Comparison of ENCODE assay signal across 15 cellular contexts in genomic region chr21:34924194-34924593, GRCh38.
DNase-seq lines count a peak whose midpoint lies in the region; ATAC-seq, FAIRE-seq and TF ChIP-seq lines count a peak whose summit lies in the region.
"Had no signal": no experiment of that assay in that cellular context is flagged by ENCODE, and none has a peak within 500 bp of the region (broad histone marks: within the 10 kb centered on the region; RNA-seq: fewer than 3 reads in every experiment).

No MANE protein-coding gene starts in this region.

- no peaks in the 10 kb centered on the region for H3K9me3 Mint-ChIP-seq in activated naive CD8-positive, alpha-beta T cell (ENCODE audit: low read depth)
- peaks cover 13% of the 10 kb centered on the region for H3K9me3 Mint-ChIP-seq in activated naive CD8-positive, alpha-beta T cell treated with anti-CD3 and anti-CD28 coated beads, Interleukin-2, amount 50 U/mL, for 24 hours
- H3K9me3 Mint-ChIP-seq in CD8-positive, alpha-beta T cell: no peaks in the 10 kb centered on the region
- H3K9me3 Mint-ChIP-seq in stimulated activated memory B cell treated with anti-CD40 and anti-IgM and Interleukin-4, amounts not matched to agents 10 μg/mL and 1 μg/mL and 100 μg/mL, for 72 hours: peaks cover 3% of the 10 kb centered on the region
- H3K9me3 Mint-ChIP-seq in activated T-helper 1 cell treated with anti-CD3 and anti-CD28 coated beads, Interleukin-12 subunit alpha, Interleukin-12 subunit beta, Interleukin-2, Interleukin-4 antibody, amounts not matched to agents 30 ng/mL and 10 ng/mL and 1 ng/mL, durations not matched to agents 14 hours and 24 hours and 36 hours: no peaks in the 10 kb centered on the region

- H3K9me3 ChIP-seq in CD8-positive, alpha-beta T cell (ENCODE audit: low read length): no peaks in the 10 kb centered on the region
- no peaks in the 10 kb centered on the region for H3K9me3 ChIP-seq in K562 (replicated peaks; ENCODE audit: control insufficient read depth, insufficient read depth, low read depth, low read length)
- H3K9me3 ChIP-seq: HAP-1 had no signal

- 22% methylated on average over 3 of the region's 3 CpGs for WGBS in K562 (ENCODE audit: insufficient coverage, low coverage, missing lambda C conversion rate)

- no peaks in the 10 kb centered on the region for H4K20me1 ChIP-seq in K562 (replicated peaks; ENCODE audit: control insufficient read depth, insufficient read depth, low read length)

- TF ChIP-seq RAD21 in K562 (CRISPR knock-in tag; conservative IDR thresholded peaks at IDR 0.05 in 1 of 2, IDR thresholded peaks at IDR 0.05 in 1 of 2): no peak

- H3K79me2 ChIP-seq in K562 (ENCODE audit: control insufficient read depth, insufficient read depth, low read length): no peaks in the 10 kb centered on the region

- H3K27ac Mint-ChIP-seq in activated naive CD8-positive, alpha-beta T cell: peak overlapping the region; percentile 24
- no peak overlapping the region for H3K27ac Mint-ChIP-seq in activated naive CD8-positive, alpha-beta T cell treated with anti-CD3 and anti-CD28 coated beads, Interleukin-2, amount 50 U/mL, for 24 hours
- peak overlapping the region; percentile 32 for H3K27ac Mint-ChIP-seq in CD8-positive, alpha-beta T cell
- H3K27ac Mint-ChIP-seq in stimulated activated memory B cell treated with anti-CD40 and anti-IgM and Interleukin-4, amounts not matched to agents 10 μg/mL and 1 μg/mL and 100 μg/mL, for 72 hours: peak overlapping the region; percentile 84
- no peak overlapping the region for H3K27ac Mint-ChIP-seq in activated T-helper 1 cell treated with anti-CD3 and anti-CD28 coated beads, Interleukin-12 subunit alpha, Interleukin-12 subunit beta, Interleukin-2, Interleukin-4 antibody, amounts not matched to agents 30 ng/mL and 10 ng/mL and 1 ng/mL, durations not matched to agents 14 hours and 24 hours and 36 hours

- H3K27me3 Mint-ChIP-seq in activated naive CD8-positive, alpha-beta T cell: no peaks in the 10 kb centered on the region
- no peaks in the 10 kb centered on the region for H3K27me3 Mint-ChIP-seq in activated naive CD8-positive, alpha-beta T cell treated with anti-CD3 and anti-CD28 coated beads, Interleukin-2, amount 50 U/mL, for 24 hours
- no peaks in the 10 kb centered on the region for H3K27me3 Mint-ChIP-seq in CD8-positive, alpha-beta T cell (ENCODE audit: low read depth)
- no peaks in the 10 kb centered on the region for H3K27me3 Mint-ChIP-seq in stimulated activated memory B cell treated with anti-CD40 and anti-IgM and Interleukin-4, amounts not matched to agents 10 μg/mL and 1 μg/mL and 100 μg/mL, for 72 hours
- no peaks in the 10 kb centered on the region for H3K27me3 Mint-ChIP-seq in activated T-helper 1 cell treated with anti-CD3 and anti-CD28 coated beads, Interleukin-12 subunit alpha, Interleukin-12 subunit beta, Interleukin-2, Interleukin-4 antibody, amounts not matched to agents 30 ng/mL and 10 ng/mL and 1 ng/mL, durations not matched to agents 14 hours and 24 hours and 36 hours (ENCODE audit: insufficient read depth)
- H3K27me3 Mint-ChIP-seq: CD4-positive, CD25-positive, alpha-beta regulatory T cell had no signal

- TF ChIP-seq CTCF in CD8-positive, alpha-beta T cell (IDR thresholded peaks at IDR 0.05): no peak
- TF ChIP-seq CTCF in K562 (IDR thresholded peaks at IDR 0.05 in 2 of 3, conservative IDR thresholded peaks at IDR 0.05 in 1 of 3; ENCODE audit: insufficient read depth in 2 of 3, low read depth in 1 of 3, low read length in 3 of 3): no peak

- no TSS peak for BruUV-seq in K562 (replicated peaks; lab: Mats Ljungman, UMichigan)

- no peak overlapping the region for H3K27ac ChIP-seq in CD8-positive, alpha-beta T cell (ENCODE audit: low read depth, low read length)
- H3K27ac ChIP-seq in K562 (ENCODE audit: extremely low read depth, low read depth, low read length): no peak overlapping the region

- peaks cover 62% of the 10 kb centered on the region for H3K4me1 Mint-ChIP-seq in activated naive CD8-positive, alpha-beta T cell (ENCODE audit: low read depth)
- H3K4me1 Mint-ChIP-seq in activated naive CD8-positive, alpha-beta T cell treated with anti-CD3 and anti-CD28 coated beads, Interleukin-2, amount 50 U/mL, for 24 hours: peaks cover 83% of the 10 kb centered on the region
- H3K4me1 Mint-ChIP-seq in CD8-positive, alpha-beta T cell (ENCODE audit: low read depth): peaks cover 80% of the 10 kb centered on the region
- peaks cover 61% of the 10 kb centered on the region for H3K4me1 Mint-ChIP-seq in stimulated activated memory B cell treated with anti-CD40 and anti-IgM and Interleukin-4, amounts not matched to agents 10 μg/mL and 1 μg/mL and 100 μg/mL, for 72 hours
- H3K4me1 Mint-ChIP-seq in activated T-helper 1 cell treated with anti-CD3 and anti-CD28 coated beads, Interleukin-12 subunit alpha, Interleukin-12 subunit beta, Interleukin-2, Interleukin-4 antibody, amounts not matched to agents 30 ng/mL and 10 ng/mL and 1 ng/mL, durations not matched to agents 14 hours and 24 hours and 36 hours (ENCODE audit: low read depth): peaks cover 35% of the 10 kb centered on the region

- H3K36me3 Mint-ChIP-seq in activated naive CD8-positive, alpha-beta T cell: peaks cover 36% of the 10 kb centered on the region
- H3K36me3 Mint-ChIP-seq in activated naive CD8-positive, alpha-beta T cell treated with anti-CD3 and anti-CD28 coated beads, Interleukin-2, amount 50 U/mL, for 24 hours (ENCODE audit: low read depth): peaks cover 15% of the 10 kb centered on the region
- peaks cover 57% of the 10 kb centered on the region for H3K36me3 Mint-ChIP-seq in CD8-positive, alpha-beta T cell
- peaks cover 30% of the 10 kb centered on the region for H3K36me3 Mint-ChIP-seq in stimulated activated memory B cell treated with anti-CD40 and anti-IgM and Interleukin-4, amounts not matched to agents 10 μg/mL and 1 μg/mL and 100 μg/mL, for 72 hours
- peaks cover 40% of the 10 kb centered on the region for H3K36me3 Mint-ChIP-seq in activated T-helper 1 cell treated with anti-CD3 and anti-CD28 coated beads, Interleukin-12 subunit alpha, Interleukin-12 subunit beta, Interleukin-2, Interleukin-4 antibody, amounts not matched to agents 30 ng/mL and 10 ng/mL and 1 ng/mL, durations not matched to agents 14 hours and 24 hours and 36 hours (ENCODE audit: low read depth)

- no peaks in the 10 kb centered on the region for H3K9me1 ChIP-seq in K562 (ENCODE audit: control insufficient read depth, insufficient read depth, low read length)

- no peaks in the 10 kb centered on the region for H3K27me3 ChIP-seq in CD8-positive, alpha-beta T cell (ENCODE audit: insufficient read depth, low read length)
- H3K27me3 ChIP-seq in K562 (ENCODE audit: control insufficient read depth in 2 of 2, insufficient read depth in 2 of 2, low read length in 2 of 2): no peaks in the 10 kb centered on the region

- CTCF ChIA-PET in CD8-positive, alpha-beta T cell (lab: Charles Lee): interaction anchor here (1.1 kb wide), 1 partner anchor 124 kb away, joined by 3 read pairs; no protein-coding TSS in a partner anchor
- CTCF ChIA-PET in K562 (lab: Yijun Ruan, JAX; ENCODE audit: low intra/inter-chr PET ratio): no interaction called here

- no peak for ATAC-seq in activated naive CD8-positive, alpha-beta T cell treated with anti-CD3 and anti-CD28 coated beads, Interleukin-2, amount 50 U/mL, for 24 hours
- no peak for ATAC-seq in CD8-positive, alpha-beta T cell
- no peak for ATAC-seq in K562
- ATAC-seq in stimulated activated memory B cell treated with anti-CD40 and anti-IgM and Interleukin-4, amounts not matched to agents 10 μg/mL and 1 μg/mL and 100 μg/mL, for 72 hours: no peak

- no peak overlapping the region for H3K4me3 Mint-ChIP-seq in activated naive CD8-positive, alpha-beta T cell
- H3K4me3 Mint-ChIP-seq in activated naive CD8-positive, alpha-beta T cell treated with anti-CD3 and anti-CD28 coated beads, Interleukin-2, amount 50 U/mL, for 24 hours: no peak overlapping the region
- no peak overlapping the region for H3K4me3 Mint-ChIP-seq in CD8-positive, alpha-beta T cell
- no peak overlapping the region for H3K4me3 Mint-ChIP-seq in stimulated activated memory B cell treated with anti-CD40 and anti-IgM and Interleukin-4, amounts not matched to agents 10 μg/mL and 1 μg/mL and 100 μg/mL, for 72 hours
- H3K4me3 Mint-ChIP-seq in activated T-helper 1 cell treated with anti-CD3 and anti-CD28 coated beads, Interleukin-12 subunit alpha, Interleukin-12 subunit beta, Interleukin-2, Interleukin-4 antibody, amounts not matched to agents 30 ng/mL and 10 ng/mL and 1 ng/mL, durations not matched to agents 14 hours and 24 hours and 36 hours: no peak overlapping the region

- intact Hi-C loops in CD8-positive, alpha-beta T cell (cut with DNase I, micrococcal nuclease): no loop called here
- intact Hi-C loops in K562 (cut with micrococcal nuclease): no loop called here
- intact Hi-C loops in activated T-helper 1 cell treated with anti-CD3 and anti-CD28 coated beads, Interleukin-12 subunit alpha, Interleukin-12 subunit beta, Interleukin-2, Interleukin-4 antibody, amounts not matched to agents 30 ng/mL and 10 ng/mL and 1 ng/mL, durations not matched to agents 14 hours and 24 hours and 36 hours (cut with micrococcal nuclease): no loop called here

- POLR2A ChIA-PET in CD8-positive, alpha-beta T cell (lab: Charles Lee): no interaction called here
- POLR2A ChIA-PET in K562 (lab: Yijun Ruan, JAX): interaction anchor here (1.2 kb wide), 1 partner anchor 10 kb away, joined by 3 read pairs; no protein-coding TSS in a partner anchor

- peak overlapping the region; percentile 45 for H2AFZ ChIP-seq in K562 (ENCODE audit: low read depth, low read length)

- H3K4me1 ChIP-seq in CD8-positive, alpha-beta T cell (ENCODE audit: insufficient read depth, low read length): peaks cover 6% of the 10 kb centered on the region
- H3K4me1 ChIP-seq in K562 (replicated peaks in 1 of 2; ENCODE audit: control insufficient read depth in 2 of 2, insufficient read depth in 2 of 2, low read length in 2 of 2): peaks cover 3 to 19% of the 10 kb centered on the region in 2 experiments; a peak in 4 of 5 replicates
- H3K4me1 ChIP-seq: HAP-1 had no signal

- no peak overlapping the region for H3K9ac ChIP-seq in K562 (ENCODE audit: insufficient read depth in 1 of 2, low read depth in 2 of 2, low read length in 2 of 2)

- TF ChIP-seq POLR2A in K562 (conservative IDR thresholded peaks at IDR 0.05): no peak

- no peak for TF ChIP-seq EP300 in K562 (IDR thresholded peaks at IDR 0.05; ENCODE audit: low read length)

- no peak for FAIRE-seq in K562 (lab: Jason Lieb, UNC)

- in situ Hi-C loops in K562 (cut with MboI): no loop called here

- DNase-seq in activated naive CD8-positive, alpha-beta T cell treated with anti-CD3 and anti-CD28 coated beads, Interleukin-2, amount 50 U/mL, for 24 hours: no peak
- DNase-seq in CD8-positive, alpha-beta T cell: no peak
- DNase-seq in K562 (ENCODE audit: extremely low read depth in 1 of 4, low spot score in 3 of 4) (no peak), SHP77 treated with DMSO at 0.1 percent for 48 hours (lab: John Stamatoyannopoulos, UW) (no peak)
- no peak for DNase-seq in activated T-helper 1 cell treated with anti-CD3 and anti-CD28 coated beads, Interleukin-12 subunit alpha, Interleukin-12 subunit beta, Interleukin-2, Interleukin-4 antibody, amounts not matched to agents 30 ng/mL and 10 ng/mL and 1 ng/mL, durations not matched to agents 14 hours and 24 hours and 36 hours (ENCODE audit: low spot score)
- DNase-seq: CD4-positive, CD25-positive, alpha-beta regulatory T cell; NCI-H1417; NCI-H1930; NCI-H2171; NCI-H446; NCI-H69; NK-92 treated with Interleukin-12 subunit alpha and Interleukin-12 subunit beta, amount 100 ng/mL, for 24 hours had no signal

- H3K4me3 ChIP-seq in CD8-positive, alpha-beta T cell (ENCODE audit: low read depth, low read length): no peak overlapping the region
- no peak overlapping the region for H3K4me3 ChIP-seq in K562
- H3K4me3 ChIP-seq: HAP-1 had no signal

- H3K36me3 ChIP-seq in CD8-positive, alpha-beta T cell (ENCODE audit: insufficient read depth, low read length): peaks cover 4% of the 10 kb centered on the region
- no peaks in the 10 kb centered on the region for H3K36me3 ChIP-seq in K562 (ENCODE audit: control insufficient read depth, insufficient read depth, low read length)
- H3K36me3 ChIP-seq: HAP-1 had no signal

- H3K4me2 ChIP-seq in K562 (ENCODE audit: insufficient read depth, low read length): no peak overlapping the region

Comparison
In these comparisons a context has a peak if more than half of its experiments do, and no peak if none do; other contexts are left out.
1. H3K27ac Mint-ChIP-seq: peak in activated naive CD8-positive, alpha-beta T cell (single experiment), CD8-positive, alpha-beta T cell (single experiment) and stimulated activated memory B cell treated with anti-CD40 and anti-IgM and Interleukin-4, amounts not matched to agents 10 μg/mL and 1 μg/mL and 100 μg/mL, for 72 hours (single experiment); none in activated naive CD8-positive, alpha-beta T cell treated with anti-CD3 and anti-CD28 coated beads, Interleukin-2, amount 50 U/mL, for 24 hours (single experiment) and activated T-helper 1 cell treated with anti-CD3 and anti-CD28 coated beads, Interleukin-12 subunit alpha, Interleukin-12 subunit beta, Interleukin-2, Interleukin-4 antibody, amounts not matched to agents 30 ng/mL and 10 ng/mL and 1 ng/mL, durations not matched to agents 14 hours and 24 hours and 36 hours (single experiment).